23 cellular contexts compared by ENCODE assay signal in the genomic region with DNA sequence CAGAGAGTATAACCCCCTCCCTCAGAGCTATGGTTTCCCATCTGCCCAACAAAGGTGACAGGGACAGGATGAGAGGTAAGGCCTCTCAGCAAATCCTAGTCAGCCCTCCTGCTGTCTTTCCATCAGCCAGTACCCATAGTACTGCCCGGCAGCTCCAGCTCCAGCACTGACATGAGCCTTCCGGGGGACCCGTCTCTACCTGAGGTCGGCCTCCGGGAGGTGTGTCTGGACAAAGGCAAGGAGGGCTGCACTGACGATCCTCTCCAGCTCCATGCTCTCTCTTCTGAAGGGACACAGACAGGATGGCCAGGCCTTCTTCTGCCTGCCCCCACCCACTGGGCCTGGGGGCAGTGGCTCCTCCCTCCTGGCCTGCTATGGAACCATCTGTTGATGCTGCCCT. TPM values are rescaled to one million over a fixed set of nuclear protein-coding genes. Genes with fewer than 3 reads are reported as not detected.
DNase-seq lines count a peak whose midpoint lies in the region; ATAC-seq, FAIRE-seq and TF ChIP-seq lines count a peak whose summit lies in the region.
"Had no signal": no experiment of that assay in that cellular context is flagged by ENCODE, and none has a peak within 500 bp of the region (broad histone marks: within the 10 kb centered on the region; RNA-seq: fewer than 3 reads in every experiment).

No MANE protein-coding gene starts in this region.

- H3K36me3 Mint-ChIP-seq in activated naive CD8-positive, alpha-beta T cell treated with anti-CD3 and anti-CD28 coated beads, Interleukin-2, amount 10 ng/mL, durations not matched to agents 7 days and 5 days, result peaks cover 6% of the 10 kb centered on the region
- H3K36me3 Mint-ChIP-seq in activated naive CD8-positive, alpha-beta T cell treated with anti-CD3 and anti-CD28 coated beads, Interleukin-2, amount 50 U/mL, for 24 hours (ENCODE audit: low read depth), result peaks cover 8% of the 10 kb centered on the region
- H3K36me3 Mint-ChIP-seq in neural crest cell (ENCODE audit: low read depth), result peaks cover 2% of the 10 kb centered on the region

- DNase-seq in activated naive CD8-positive, alpha-beta T cell treated with anti-CD3 and anti-CD28 coated beads, Interleukin-2, amount 10 ng/mL, durations not matched to agents 7 days and 5 days, result no peak
- DNase-seq in activated naive CD8-positive, alpha-beta T cell treated with anti-CD3 and anti-CD28 coated beads, Interleukin-2, amount 50 U/mL, for 24 hours, result no peak
- DNase-seq in WERI-Rb-1, result no peak
- DNase-seq in neural crest cell (ENCODE audit: low read depth, low spot score), result no peak
- no peak for DNase-seq in small intestine
- no peak for DNase-seq in activated T-cell treated with anti-CD3 and anti-CD28 coated beads for 4 hours
- DNase-seq in Kasumi-1 (lab: John Stamatoyannopoulos, UW), result no peak
- DNase-seq: Calu3; CD8-positive, alpha-beta T cell; DMS79 treated with DMSO at 0.1 percent for 48 hours; GF-D8; HFFc6 had no signal

- TF ChIP-seq CTCF in WERI-Rb-1 (IDR thresholded peaks at IDR 0.05; ENCODE audit: low read depth, low read length), result no peak
- TF ChIP-seq CTCF in neural crest cell (conservative IDR thresholded peaks at IDR 0.05), result no peak

- POLR2A ChIA-PET in activated naive CD8-positive, alpha-beta T cell treated with anti-CD3 and anti-CD28 coated beads, Interleukin-2, amount 10 ng/mL, durations not matched to agents 7 days and 5 days (lab: Charles Lee), result interaction anchor here (0.9 to 6.6 kb wide), 2 partner anchors 9 to 25 kb away, joined by 5 to 140 read pairs; a partner anchor contains a TSS

- 88 to 95% (median 89%) methylated on average over 6 of the region's 6 CpGs for WGBS in small intestine, 3 donors

- H3K27ac Mint-ChIP-seq in activated naive CD8-positive, alpha-beta T cell treated with anti-CD3 and anti-CD28 coated beads, Interleukin-2, amount 10 ng/mL, durations not matched to agents 7 days and 5 days, result peak overlapping the region; percentile 9
- H3K27ac Mint-ChIP-seq in activated naive CD8-positive, alpha-beta T cell treated with anti-CD3 and anti-CD28 coated beads, Interleukin-2, amount 50 U/mL, for 24 hours, result no peak overlapping the region
- H3K27ac Mint-ChIP-seq in neural crest cell (ENCODE audit: unreplicated experiment), result no peak overlapping the region
- H3K27ac Mint-ChIP-seq: CD8-positive, alpha-beta T cell; HFFc6 had no signal

- no peaks in the 10 kb centered on the region for H3K27me3 ChIP-seq in WERI-Rb-1 (ENCODE audit: insufficient read depth, low read depth, severe bottlenecking)
- no peaks in the 10 kb centered on the region for H3K27me3 ChIP-seq in small intestine (ENCODE audit: control insufficient read depth in 2 of 2, insufficient read depth in 2 of 2, low read length in 2 of 2)
- H3K27me3 ChIP-seq: BLaER1 had no signal

- H3K4me1 Mint-ChIP-seq in activated naive CD8-positive, alpha-beta T cell treated with anti-CD3 and anti-CD28 coated beads, Interleukin-2, amount 10 ng/mL, durations not matched to agents 7 days and 5 days, result peaks cover 27% of the 10 kb centered on the region
- peaks cover 41% of the 10 kb centered on the region for H3K4me1 Mint-ChIP-seq in activated naive CD8-positive, alpha-beta T cell treated with anti-CD3 and anti-CD28 coated beads, Interleukin-2, amount 50 U/mL, for 24 hours
- H3K4me1 Mint-ChIP-seq in neural crest cell, result peaks cover 66% of the 10 kb centered on the region

- peaks cover 3 to 4% of the 10 kb centered on the region in 2 donors for H3K4me1 ChIP-seq in small intestine (ENCODE audit: control insufficient read depth in 2 of 2, insufficient read depth in 1 of 2, low read depth in 1 of 2, low read length in 1 of 2)

- H3K27ac ChIP-seq in WERI-Rb-1, result peak overlapping the region; percentile 5
- no peak overlapping the region for H3K27ac ChIP-seq in small intestine (ENCODE audit: low read depth in 1 of 2, low read length in 1 of 2)
- H3K27ac ChIP-seq: BLaER1, HL-60 had no signal

- H3K4me3 Mint-ChIP-seq in activated naive CD8-positive, alpha-beta T cell treated with anti-CD3 and anti-CD28 coated beads, Interleukin-2, amount 10 ng/mL, durations not matched to agents 7 days and 5 days, result no peak overlapping the region
- no peak overlapping the region for H3K4me3 Mint-ChIP-seq in activated naive CD8-positive, alpha-beta T cell treated with anti-CD3 and anti-CD28 coated beads, Interleukin-2, amount 50 U/mL, for 24 hours
- peak overlapping the region; percentile 77 for H3K4me3 Mint-ChIP-seq in neural crest cell
- H3K4me3 Mint-ChIP-seq: CD14-positive monocyte; CD8-positive, alpha-beta T cell; HFFc6 had no signal

- no peak for FAIRE-seq in small intestine (lab: Jason Lieb, UNC)
- FAIRE-seq: GM12891, GM19239, H1, K562 had no signal

- H3K9me3 Mint-ChIP-seq in activated naive CD8-positive, alpha-beta T cell treated with anti-CD3 and anti-CD28 coated beads, Interleukin-2, amount 10 ng/mL, durations not matched to agents 7 days and 5 days, result no peaks in the 10 kb centered on the region
- H3K9me3 Mint-ChIP-seq in activated naive CD8-positive, alpha-beta T cell treated with anti-CD3 and anti-CD28 coated beads, Interleukin-2, amount 50 U/mL, for 24 hours, result no peaks in the 10 kb centered on the region
- H3K9me3 Mint-ChIP-seq in neural crest cell, result no peaks in the 10 kb centered on the region
- H3K9me3 Mint-ChIP-seq: CD14-positive monocyte; CD8-positive, alpha-beta T cell; HFFc6 had no signal

- peaks cover 36% of the 10 kb centered on the region for H3K36me3 ChIP-seq in WERI-Rb-1
- H3K36me3 ChIP-seq in small intestine (ENCODE audit: control insufficient read depth in 2 of 2, insufficient read depth in 2 of 2, low read length in 2 of 2), result peaks cover 0 to 4% of the 10 kb centered on the region in 2 donors

- no peaks in the 10 kb centered on the region for H3K27me3 Mint-ChIP-seq in activated naive CD8-positive, alpha-beta T cell treated with anti-CD3 and anti-CD28 coated beads, Interleukin-2, amount 10 ng/mL, durations not matched to agents 7 days and 5 days
- H3K27me3 Mint-ChIP-seq in activated naive CD8-positive, alpha-beta T cell treated with anti-CD3 and anti-CD28 coated beads, Interleukin-2, amount 50 U/mL, for 24 hours, result peaks cover 2% of the 10 kb centered on the region
- H3K27me3 Mint-ChIP-seq in neural crest cell (ENCODE audit: low read depth), result peaks cover 8% of the 10 kb centered on the region

- no peaks in the 10 kb centered on the region for H3K9me3 ChIP-seq in WERI-Rb-1 (ENCODE audit: severe bottlenecking)
- H3K9me3 ChIP-seq in small intestine (ENCODE audit: control insufficient read depth, low read depth), result no peaks in the 10 kb centered on the region
- H3K9me3 ChIP-seq: BLaER1, HAP-1 had no signal

- H3K4me3 ChIP-seq in WERI-Rb-1 (ENCODE audit: low read depth, low read length) (no peak overlapping the region), small intestine (ENCODE audit: low read depth in 1 of 2, low read length in 2 of 2) (no peak overlapping the region)
- H3K4me3 ChIP-seq: BLaER1, HAP-1, K562 had no signal

- ATAC-seq in activated naive CD8-positive, alpha-beta T cell treated with anti-CD3 and anti-CD28 coated beads, Interleukin-2, amount 10 ng/mL, durations not matched to agents 7 days and 5 days (ENCODE audit: low read depth), result no peak
- no peak for ATAC-seq in activated naive CD8-positive, alpha-beta T cell treated with anti-CD3 and anti-CD28 coated beads, Interleukin-2, amount 50 U/mL, for 24 hours
- ATAC-seq: CD8-positive, alpha-beta T cell; K562 had no signal

RNA-seq across cellular contexts. Expression of a gene that starts 4.3 kb away (rescaled TPM):
- total RNA-seq in activated naive CD8-positive, alpha-beta T cell treated with anti-CD3 and anti-CD28 coated beads, Interleukin-2, amount 10 ng/mL, durations not matched to agents 7 days and 5 days, result 10 to 100 TPM; 11.7 to 16.3 TPM
- 24.8 and 25.6 TPM in 2 replicates for total RNA-seq in neural crest cell
- 10 to 100 TPM; 34.1 to 47.0 (median 35.1) TPM for polyA plus RNA-seq in small intestine

RNA-seq across cellular contexts. Expression of a gene that starts 6.3 kb away (rescaled TPM):
- total RNA-seq in activated naive CD8-positive, alpha-beta T cell treated with anti-CD3 and anti-CD28 coated beads, Interleukin-2, amount 10 ng/mL, durations not matched to agents 7 days and 5 days, result 1 to 10 TPM; 3.6 to 4.3 TPM
- 36.1 and 37.4 TPM in 2 replicates for total RNA-seq in neural crest cell
- polyA plus RNA-seq in small intestine, result 1 to 10 TPM; 1.1 to 4.4 (median 1.4) TPM
- total RNA-seq: HT1080 had no signal

RNA-seq across cellular contexts. Expression of a gene that starts 7.5 kb away (rescaled TPM):
- 10 to 100 TPM; 68.6 to 70.3 TPM for total RNA-seq in activated naive CD8-positive, alpha-beta T cell treated with anti-CD3 and anti-CD28 coated beads, Interleukin-2, amount 10 ng/mL, durations not matched to agents 7 days and 5 days
- total RNA-seq in neural crest cell, result 118 and 121 TPM in 2 replicates
- polyA plus RNA-seq in small intestine, result 10 to 100 TPM; 23.3 to 43.8 (median 25.7) TPM

RNA-seq across cellular contexts. Expression of a gene that starts 26.4 kb away (rescaled TPM):
- total RNA-seq in activated naive CD8-positive, alpha-beta T cell treated with anti-CD3 and anti-CD28 coated beads, Interleukin-2, amount 10 ng/mL, durations not matched to agents 7 days and 5 days, result under 1 TPM; 0.28 to 0.54 TPM
- 0.21 and 0.27 TPM in 2 replicates for total RNA-seq in neural crest cell
- under 1 TPM in 1 of 3 donors, not detected in 2; 0.61 TPM for polyA plus RNA-seq in small intestine
- total RNA-seq: A673 had no signal
- polyA plus RNA-seq: AG04450, CD14-positive monocyte had no signal

RNA-seq across cellular contexts. Expression of a gene that starts 29.4 kb away (rescaled TPM):
- 100 to 1,000 TPM; 103 to 104 TPM for total RNA-seq in activated naive CD8-positive, alpha-beta T cell treated with anti-CD3 and anti-CD28 coated beads, Interleukin-2, amount 10 ng/mL, durations not matched to agents 7 days and 5 days
- total RNA-seq in neural crest cell, result 22.9 and 26.1 TPM in 2 replicates
- 10 to 100 TPM; 13.5 to 16.5 (median 14.6) TPM for polyA plus RNA-seq in small intestine
